ENCODE assay signal across 1 cellular context in the genomic region with DNA sequence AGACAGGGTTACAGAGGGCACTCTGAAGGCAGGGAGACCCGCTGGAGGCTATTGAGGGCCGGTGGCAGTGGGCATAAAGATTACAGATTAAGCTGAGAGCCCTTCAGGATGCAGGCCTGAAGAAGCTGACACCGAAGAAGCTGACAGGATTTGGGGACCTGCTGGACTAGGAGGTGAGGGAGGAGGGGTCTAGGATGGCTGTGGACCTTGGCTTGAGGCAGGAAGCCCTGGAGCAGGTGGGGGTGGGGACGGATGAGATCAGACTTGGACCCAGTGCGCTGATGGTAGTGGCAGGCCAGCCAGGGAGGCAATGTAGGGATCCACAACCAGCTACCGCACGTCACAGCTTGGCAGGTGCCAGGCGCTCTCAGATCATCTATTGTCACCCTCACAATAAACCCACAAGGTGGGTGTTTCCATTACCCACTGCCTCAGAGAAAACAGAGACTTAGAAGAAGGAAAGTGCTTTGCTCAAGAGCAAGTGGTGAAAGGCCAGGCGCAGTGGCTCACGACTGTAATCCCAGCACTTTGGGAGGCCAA.
TF ChIP-seq lines count a peak whose summit lies in the region.

No MANE protein-coding gene starts in this region.

TF ChIP-seq in GM12891, 5 proteins besides CTCF, POLR2A, EP300 and RAD21 (continued from another document):
- no peak for TF ChIP-seq POLR2AphosphoS5 (IDR thresholded peaks at IDR 0.05; ENCODE audit: low read depth, low read length)
- TF ChIP-seq SPI1 (IDR thresholded peaks at IDR 0.05; ENCODE audit: low read depth, low read length): no peak
- no peak for TF ChIP-seq PAX5 (IDR thresholded peaks at IDR 0.05; ENCODE audit: insufficient read depth, low read length, severe bottlenecking)
- no peak for TF ChIP-seq POU2F2 (IDR thresholded peaks at IDR 0.05; ENCODE audit: low read depth, low read length)
